ENCODE assay signal across 12 cellular contexts in the genomic region with DNA sequence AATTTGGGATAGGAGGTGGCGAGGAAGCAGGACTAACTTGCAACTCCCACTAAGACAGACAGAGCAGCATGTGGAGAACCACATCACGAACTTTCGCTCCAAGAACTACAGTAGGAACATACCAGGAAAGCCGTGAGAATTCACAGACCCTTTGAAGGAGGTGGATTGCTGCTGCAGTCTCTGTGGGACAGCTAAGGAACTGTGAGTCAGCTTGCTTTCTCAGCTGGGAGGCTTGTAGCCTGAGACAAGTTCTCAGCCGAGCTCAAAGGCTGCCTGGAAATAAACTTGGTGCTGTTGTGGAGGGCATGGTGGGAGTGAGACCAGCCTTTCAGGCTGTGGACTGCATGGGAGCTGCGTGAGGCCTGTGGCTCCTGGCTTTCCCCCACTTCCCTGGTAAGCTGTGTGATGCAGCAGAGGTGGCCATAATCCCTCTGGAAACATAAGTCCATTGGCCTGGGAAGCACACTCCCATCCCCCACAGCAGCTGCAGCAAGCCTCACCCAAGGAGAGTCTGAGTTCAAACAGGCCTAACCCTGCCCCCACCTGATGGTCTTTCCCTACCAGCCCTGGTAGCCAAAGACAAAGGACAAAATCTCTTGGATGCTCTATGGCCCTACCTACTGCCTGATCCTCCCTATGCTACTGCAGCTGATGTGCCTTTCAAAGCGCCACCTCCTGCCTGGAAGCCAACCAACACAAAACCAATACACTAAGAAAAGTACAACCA.
DNase-seq lines count a peak whose midpoint lies in the region; ATAC-seq, FAIRE-seq and TF ChIP-seq lines count a peak whose summit lies in the region.
"Had no signal": no experiment of that assay in that cellular context is flagged by ENCODE, and none has a peak within 500 bp of the region (broad histone marks: within the 10 kb centered on the region; RNA-seq: fewer than 3 reads in every experiment).

No MANE protein-coding gene starts in this region.

- H3K9me3 ChIP-seq in adipocyte (ENCODE audit: control insufficient read depth, low read length) (peaks cover 12% of the 10 kb centered on the region), Karpas-422 (ENCODE audit: low read length) (no peaks in the 10 kb centered on the region; the same call in 1 of the 2 replicates), pancreas (no peaks in the 10 kb centered on the region)

- no peaks in the 10 kb centered on the region for H3K9me2 ChIP-seq in Karpas-422 (replicated peaks; ENCODE audit: insufficient read depth, low read length)

- no peaks in the 10 kb centered on the region for H3K36me3 ChIP-seq in adipocyte (ENCODE audit: control insufficient read depth, insufficient read depth, low read length, severe bottlenecking)
- H3K36me3 ChIP-seq in Karpas-422 (ENCODE audit: insufficient read depth, low read length): no peaks in the 10 kb centered on the region
- H3K36me3 ChIP-seq in pancreas: no peaks in the 10 kb centered on the region

- no peak for TF ChIP-seq CTCF in pancreas (IDR thresholded peaks at IDR 0.05)

- ATAC-seq in pancreas (no peak), HG03108 (IDR thresholded peaks at IDR 0.05; ENCODE audit: unreplicated experiment) (no peak)

- H3K27ac ChIP-seq in Karpas-422 (ENCODE audit: low read length) (no peak overlapping the region), pancreas (no peak overlapping the region)

- no peak for FAIRE-seq in pancreas (lab: Jason Lieb, UNC)
- FAIRE-seq: GM12892 had no signal

- no peak overlapping the region for H2AFZ ChIP-seq in Karpas-422 (ENCODE audit: low read length)

- intact Hi-C loops in pancreas (cut with DNase I): no loop called here

- 67 to 72% methylated on average over 7 of the region's 7 CpGs for WGBS in pancreas, 2 donors

- H3K9ac ChIP-seq in adipocyte (ENCODE audit: low read length) (peak overlapping the region; percentile 67), Karpas-422 (ENCODE audit: low read length) (no peak overlapping the region)

- peak overlapping the region; percentile 60 for H3K4me3 ChIP-seq in adipocyte (ENCODE audit: low read length)
- no peak overlapping the region for H3K4me3 ChIP-seq in Karpas-422 (ENCODE audit: low read length)
- no peak overlapping the region for H3K4me3 ChIP-seq in pancreas

- H3K27me3 ChIP-seq in adipocyte (replicated peaks; ENCODE audit: control insufficient read depth, insufficient read depth, low read length) (no peaks in the 10 kb centered on the region), Karpas-422 (ENCODE audit: low read length) (no peaks in the 10 kb centered on the region), pancreas (no peaks in the 10 kb centered on the region)

- H3K79me2 ChIP-seq in Karpas-422 (ENCODE audit: low read length): no peaks in the 10 kb centered on the region

- H3K4me1 ChIP-seq in adipocyte (ENCODE audit: control insufficient read depth, insufficient read depth, low read length): peaks cover 32% of the 10 kb centered on the region
- no peaks in the 10 kb centered on the region for H3K4me1 ChIP-seq in Karpas-422 (ENCODE audit: low read length)
- H3K4me1 ChIP-seq in pancreas: no peaks in the 10 kb centered on the region

- no peaks in the 10 kb centered on the region for H4K20me1 ChIP-seq in Karpas-422 (ENCODE audit: insufficient read depth, low read depth, low read length)

- DNase-seq in NCI-H748 (lab: John Stamatoyannopoulos, UW; ENCODE audit: unreplicated experiment) (peak; percentile 3), NCI-H748 treated with DMSO at 0.1 percent for 48 hours (lab: John Stamatoyannopoulos, UW) (no peak), adipocyte (ENCODE audit: low read depth) (peak; percentile 6), hepatic stellate cell (ENCODE audit: low spot score) (peak; percentile 5), stromal cell of bone marrow (ENCODE audit: low read depth) (peak; percentile 56), Karpas-422 (no peak), pancreas (no peak)
- DNase-seq: 8988T; activated effector memory CD4-positive, alpha-beta T cell treated with anti-CD3 and anti-CD28 coated beads, Interleukin-2, amount 50 U/mL, for 16 hours; trophoblast cell had no signal

- no peak overlapping the region for H3K4me2 ChIP-seq in Karpas-422 (ENCODE audit: low read depth, low read length, poor library complexity, severe bottlenecking)

Comparison
In these comparisons a context has a peak if more than half of its experiments do, and no peak if none do; other contexts are left out.
1. DNase-seq: peak in NCI-H748 (single experiment), adipocyte (single experiment), hepatic stellate cell (single experiment) and stromal cell of bone marrow (single experiment); none in NCI-H748 treated with DMSO at 0.1 percent for 48 hours (single experiment), Karpas-422 (single experiment) and pancreas (0 of 6).